In the genomic region with DNA sequence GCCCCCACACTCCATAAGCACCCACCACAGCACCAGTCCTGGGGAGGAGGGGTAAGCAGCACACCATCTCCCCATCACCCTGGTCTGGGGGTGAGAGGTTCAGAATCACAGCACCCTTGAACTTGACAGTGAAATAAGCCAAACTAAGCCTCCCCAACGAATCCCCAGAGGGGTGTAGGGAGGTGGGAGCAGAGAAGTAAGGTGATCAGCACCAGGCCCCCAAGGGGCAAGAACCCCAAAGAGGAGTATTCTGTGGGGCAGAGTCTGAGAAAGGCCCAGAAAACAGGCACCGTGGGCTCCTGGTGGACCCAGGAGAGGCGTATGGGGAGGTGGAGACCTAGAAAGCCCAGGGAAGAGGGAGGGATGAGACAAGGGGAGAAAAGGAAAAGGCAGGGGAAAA, we compare ENCODE assay signal across 9 cellular contexts. TPM values are rescaled to one million over a fixed set of nuclear protein-coding genes. Genes with fewer than 3 reads are reported as not detected.
DNase-seq lines count a peak whose midpoint lies in the region; ATAC-seq and TF ChIP-seq lines count a peak whose summit lies in the region.
"Had no signal": no experiment of that assay in that cellular context is flagged by ENCODE, and none has a peak within 500 bp of the region (broad histone marks: within the 10 kb centered on the region; RNA-seq: fewer than 3 reads in every experiment).

No MANE protein-coding gene starts in this region.

- H3K27ac Mint-ChIP-seq in T-helper 1 cell treated with Interleukin-12 subunit alpha and Interleukin-12 subunit beta and Interleukin-4 antibody, amounts not matched to agents 30 μg/mL and 1 μg/mL, for 36 hours, result peak overlapping the region; percentile 92

- peak overlapping the region; percentile 54 to 73 (median 61) for H3K4me3 ChIP-seq in right lobe of liver

- H3K4me1 ChIP-seq in right lobe of liver, result peaks cover 0 to 48% (median 23%) of the 10 kb centered on the region in 4 donors

- H3K27ac ChIP-seq in angular gyrus (ENCODE audit: low read depth, low read length) (peak overlapping the region; percentile 74), right lobe of liver (peak overlapping the region; percentile 74 to 93 (median 90)), temporal lobe (ENCODE audit: low read depth, low read length) (peak overlapping the region; percentile 81)

- no peaks in the 10 kb centered on the region for H3K9me3 Mint-ChIP-seq in T-helper 1 cell treated with Interleukin-12 subunit alpha and Interleukin-12 subunit beta and Interleukin-4 antibody, amounts not matched to agents 30 μg/mL and 1 μg/mL, for 36 hours

- ATAC-seq in right lobe of liver, result no peak
- ATAC-seq in HG02642 (IDR thresholded peaks at IDR 0.05; ENCODE audit: poor library complexity, unreplicated experiment), result no peak

- 0% methylated on average over 3 of the region's 3 CpGs for WGBS in right lobe of liver (ENCODE audit: insufficient coverage, low coverage, low lambda C conversion rate, missing lambda C conversion rate)

- H3K36me3 Mint-ChIP-seq in T-helper 1 cell treated with Interleukin-12 subunit alpha and Interleukin-12 subunit beta and Interleukin-4 antibody, amounts not matched to agents 30 μg/mL and 1 μg/mL, for 36 hours (ENCODE audit: low read depth), result peaks cover 7% of the 10 kb centered on the region

- intact Hi-C loops in right lobe of liver (cut with DNase I), result loop anchor here in 1 of 2 donors (10.0 kb wide), 1 partner anchor 54 kb away; no protein-coding TSS in a partner anchor
- intact Hi-C loops in head of caudate nucleus (cut with DNase I), result no loop called here

- no peaks in the 10 kb centered on the region for H3K9me3 ChIP-seq in right lobe of liver

- H3K4me1 Mint-ChIP-seq in T-helper 1 cell treated with Interleukin-12 subunit alpha and Interleukin-12 subunit beta and Interleukin-4 antibody, amounts not matched to agents 30 μg/mL and 1 μg/mL, for 36 hours (ENCODE audit: low read depth), result peaks cover 46% of the 10 kb centered on the region

- no peaks in the 10 kb centered on the region for H3K27me3 Mint-ChIP-seq in T-helper 1 cell treated with Interleukin-12 subunit alpha and Interleukin-12 subunit beta and Interleukin-4 antibody, amounts not matched to agents 30 μg/mL and 1 μg/mL, for 36 hours (ENCODE audit: low read depth)

- DNase-seq in T-helper 1 cell (no peak), right lobe of liver (no peak), head of caudate nucleus (no peak), islet precursor cell (no peak)
- DNase-seq: foreskin melanocyte had no signal

- no peaks in the 10 kb centered on the region for H3K27me3 ChIP-seq in right lobe of liver

- TF ChIP-seq POLR2A in right lobe of liver (IDR thresholded peaks at IDR 0.05), result no peak

- no peak for TF ChIP-seq CTCF in right lobe of liver (IDR thresholded peaks at IDR 0.05)

- peak overlapping the region; percentile 98 for H3K4me3 Mint-ChIP-seq in T-helper 1 cell treated with Interleukin-12 subunit alpha and Interleukin-12 subunit beta and Interleukin-4 antibody, amounts not matched to agents 30 μg/mL and 1 μg/mL, for 36 hours

- H3K36me3 ChIP-seq in right lobe of liver, result no peaks in the 10 kb centered on the region

RNA-seq across cellular contexts. Expression of gene ARAP1, which starts 30.9 kb away (rescaled TPM):
- 10 to 100 TPM; 32.9 to 76.7 (median 41.2) TPM for total RNA-seq in right lobe of liver
- total RNA-seq in temporal lobe, result 30.0 TPM

RNA-seq across cellular contexts. Expression of gene PDE2A, which starts 47.1 kb away (rescaled TPM):
- total RNA-seq in right lobe of liver (10 to 100 TPM; 11.2 to 46.3 (median 22.8) TPM), temporal lobe (80.4 TPM)
